Comparison of ENCODE assay signal across 28 cellular contexts in the genomic region with DNA sequence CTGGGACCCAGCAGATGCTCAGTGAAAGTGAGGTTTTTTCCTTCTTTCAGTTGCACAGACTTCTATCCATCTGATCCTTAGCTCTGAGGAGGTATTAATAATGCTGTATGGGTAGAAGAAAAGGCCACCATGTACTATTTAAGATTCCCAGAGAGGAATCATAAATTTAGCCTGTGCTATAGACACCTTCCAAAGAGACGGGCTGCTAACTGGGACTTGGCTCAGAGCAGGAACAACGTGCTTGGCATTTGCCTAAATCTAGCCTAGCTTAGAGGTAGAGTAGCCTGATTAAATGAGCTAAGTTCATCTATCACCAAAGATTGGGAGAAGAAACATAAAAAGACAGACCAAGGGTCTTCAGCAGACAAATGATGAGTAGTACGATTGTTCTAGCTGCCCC.
"Had no signal": no experiment of that assay in that cellular context is flagged by ENCODE, and none has a peak within 500 bp of the region (broad histone marks: within the 10 kb centered on the region; RNA-seq: fewer than 3 reads in every experiment).

No MANE protein-coding gene starts in this region.

- H3K9me3 Mint-ChIP-seq: stimulated activated memory B cell treated with anti-CD40 and anti-IgM and Interleukin-4, amounts not matched to agents 10 μg/mL and 1 μg/mL and 100 μg/mL, for 72 hours; stimulated activated naive B cell treated with anti-CD40 and anti-IgM and Interleukin-4, amounts not matched to agents 10 μg/mL and 1 μg/mL and 100 μg/mL, for 72 hours; stimulated activated naive CD8-positive, alpha-beta T cell treated with anti-CD3 and anti-CD28 coated beads, Interleukin-15, amount 100 ng/mL, for 72 hours; stimulated activated naive CD8-positive, alpha-beta T cell treated with anti-CD3 and anti-CD28 coated beads, Interleukin-15, Interleukin-2, amounts not matched to agents 100 ng/mL and 50 ng/mL, for 24 hours; type B pancreatic cell had no signal

- H3K36me3 Mint-ChIP-seq: stimulated activated effector memory CD8-positive, alpha-beta T cell treated with anti-CD3 and anti-CD28 coated beads, Interleukin-12 subunit alpha, Interleukin-12 subunit beta, amount 100 ng/mL, for 72 hours; stimulated activated memory B cell treated with anti-CD40 and anti-IgM and Interleukin-4, amounts not matched to agents 10 μg/mL and 1 μg/mL and 100 μg/mL, for 72 hours; stimulated activated naive B cell treated with anti-CD40 and anti-IgM and Interleukin-4, amounts not matched to agents 10 μg/mL and 1 μg/mL and 100 μg/mL, for 72 hours; type B pancreatic cell had no signal

- H3K4me3 Mint-ChIP-seq: stimulated activated effector memory CD8-positive, alpha-beta T cell treated with anti-CD3 and anti-CD28 coated beads, Interleukin-12 subunit alpha, Interleukin-12 subunit beta, amount 100 ng/mL, for 72 hours; stimulated activated memory B cell treated with anti-CD40 and anti-IgM and Interleukin-4, amounts not matched to agents 10 μg/mL and 1 μg/mL and 100 μg/mL, for 72 hours; stimulated activated naive B cell treated with anti-CD40 and anti-IgM and Interleukin-4, amounts not matched to agents 10 μg/mL and 1 μg/mL and 100 μg/mL, for 72 hours; stimulated activated naive CD8-positive, alpha-beta T cell treated with anti-CD3 and anti-CD28 coated beads, Interleukin-15, amount 100 ng/mL, for 72 hours; stimulated activated naive CD8-positive, alpha-beta T cell treated with anti-CD3 and anti-CD28 coated beads, Interleukin-15, Interleukin-2, amounts not matched to agents 100 ng/mL and 50 ng/mL, for 24 hours; type B pancreatic cell had no signal

- DNase-seq: stimulated activated CD4-positive, alpha-beta T cell treated with anti-CD3 and anti-CD28 coated beads, Interleukin-2, amount 100 ng/mL, for 48 hours; stimulated activated CD4-positive, alpha-beta T cell treated with anti-CD3 and anti-CD28 coated beads, Interleukin-4, amount 100 ng/mL, for 1 hour; stimulated activated CD4-positive, alpha-beta T cell treated with anti-CD3 and anti-CD28 coated beads, Interleukin-4, amount 100 ng/mL, for 24 hours; stimulated activated CD4-positive, alpha-beta T cell treated with anti-CD3 and anti-CD28 coated beads, Interleukin-4, amount 100 ng/mL, for 4 hours; stimulated activated CD8-positive, alpha-beta memory T cell treated with anti-CD3 and anti-CD28 coated beads, Interleukin-4, amount 100 ng/mL, for 48 hours; stimulated activated naive B cell treated with anti-CD40 and anti-IgM and Interleukin-4, amounts not matched to agents 10 μg/mL and 1 μg/mL and 100 μg/mL, for 72 hours; stimulated activated naive CD4-positive, alpha-beta T cell; stimulated activated naive CD4-positive, alpha-beta T cell treated with Interleukin-2 at 50 U/mL for 16 hours; stimulated activated naive CD8-positive, alpha-beta T cell treated with anti-CD3 and anti-CD28 coated beads, Interleukin-15, amount 100 ng/mL, for 72 hours; stimulated activated naive CD8-positive, alpha-beta T cell treated with anti-CD3 and anti-CD28 coated beads, Interleukin-15, Interleukin-2, amounts not matched to agents 100 U/mL and 50 U/mL, for 24 hours; stomach; substantia nigra; testis; thyroid gland; tibial artery; transverse colon; trophoblast cell; upper lobe of left lung; upper lobe of right lung; uterus had no signal

- H3K27ac Mint-ChIP-seq: stimulated activated effector memory CD8-positive, alpha-beta T cell treated with anti-CD3 and anti-CD28 coated beads, Interleukin-12 subunit alpha, Interleukin-12 subunit beta, amount 100 ng/mL, for 72 hours; stimulated activated memory B cell treated with anti-CD40 and anti-IgM and Interleukin-4, amounts not matched to agents 10 μg/mL and 1 μg/mL and 100 μg/mL, for 72 hours; stimulated activated naive B cell treated with anti-CD40 and anti-IgM and Interleukin-4, amounts not matched to agents 10 μg/mL and 1 μg/mL and 100 μg/mL, for 72 hours; stimulated activated naive CD8-positive, alpha-beta T cell treated with anti-CD3 and anti-CD28 coated beads, Interleukin-15, amount 100 ng/mL, for 72 hours; stimulated activated naive CD8-positive, alpha-beta T cell treated with anti-CD3 and anti-CD28 coated beads, Interleukin-15, Interleukin-2, amounts not matched to agents 100 ng/mL and 50 ng/mL, for 24 hours; type B pancreatic cell had no signal

- H3K4me1 Mint-ChIP-seq: stimulated activated effector memory CD8-positive, alpha-beta T cell treated with anti-CD3 and anti-CD28 coated beads, Interleukin-12 subunit alpha, Interleukin-12 subunit beta, amount 100 ng/mL, for 72 hours; stimulated activated memory B cell treated with anti-CD40 and anti-IgM and Interleukin-4, amounts not matched to agents 10 μg/mL and 1 μg/mL and 100 μg/mL, for 72 hours; stimulated activated naive B cell treated with anti-CD40 and anti-IgM and Interleukin-4, amounts not matched to agents 10 μg/mL and 1 μg/mL and 100 μg/mL, for 72 hours; stimulated activated naive CD8-positive, alpha-beta T cell treated with anti-CD3 and anti-CD28 coated beads, Interleukin-15, amount 100 ng/mL, for 72 hours had no signal

- H3K27me3 Mint-ChIP-seq: type B pancreatic cell had no signal

- H3K27ac ChIP-seq: stomach, suprapubic skin, testis, thoracic aorta, thyroid gland, tibial artery, tibial nerve, transverse colon, upper lobe of left lung, upper lobe of right lung, uterus, vagina had no signal
